Comparison of ENCODE assay signal across 15 cellular contexts in the genomic region with DNA sequence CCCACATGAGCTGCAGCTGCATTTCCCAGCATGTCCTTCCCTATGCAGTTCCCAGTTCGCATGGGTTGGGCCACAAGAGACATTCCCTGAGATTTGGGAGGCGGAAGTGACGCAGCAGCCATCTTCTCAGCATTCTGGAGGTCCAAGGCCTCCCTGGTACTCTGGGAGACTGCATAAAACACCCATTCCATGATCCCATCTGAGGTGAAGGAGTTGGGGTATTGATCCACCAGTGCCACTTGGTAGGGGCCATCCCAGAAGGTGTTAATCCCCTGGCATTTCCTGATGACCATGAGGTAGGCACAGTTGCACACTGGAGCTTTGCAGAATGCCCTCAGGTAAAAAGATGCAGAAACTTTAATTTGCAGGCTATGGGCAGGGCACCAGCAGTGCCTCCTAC. TPM values are rescaled to one million over a fixed set of nuclear protein-coding genes. Genes with fewer than 3 reads are reported as not detected.
DNase-seq lines count a peak whose midpoint lies in the region; ATAC-seq and TF ChIP-seq lines count a peak whose summit lies in the region.
"Had no signal": no experiment of that assay in that cellular context is flagged by ENCODE, and none has a peak within 500 bp of the region (broad histone marks: within the 10 kb centered on the region; RNA-seq: fewer than 3 reads in every experiment).

No MANE protein-coding gene starts in this region.

- H3K9me3 ChIP-seq in BLaER1 = no peaks in the 10 kb centered on the region
- peaks cover 5% of the 10 kb centered on the region for H3K9me3 ChIP-seq in lower lobe of right lung
- H3K9me3 ChIP-seq: BE2C, Caco-2 had no signal

- intact Hi-C loops in lower lobe of right lung (cut with DNase I) (no loop called here), posterior vena cava (cut with DNase I) (no loop called here)

- H3K9ac ChIP-seq in BLaER1 = no peak overlapping the region
- H3K9ac ChIP-seq: GM23248 had no signal

- no peaks in the 10 kb centered on the region for H3K36me3 ChIP-seq in BLaER1
- no peaks in the 10 kb centered on the region for H3K36me3 ChIP-seq in H7 (replicated peaks; ENCODE audit: control insufficient read depth, insufficient read depth, low read length)
- H3K36me3 ChIP-seq in lower lobe of right lung = no peaks in the 10 kb centered on the region
- H3K36me3 ChIP-seq: BE2C had no signal

- ATAC-seq in lower lobe of right lung = no peak
- ATAC-seq: HCT116, HepG2 had no signal

- H3K4me1 ChIP-seq in BLaER1 (peaks cover 61% of the 10 kb centered on the region), lower lobe of right lung (no peaks in the 10 kb centered on the region)
- H3K4me1 ChIP-seq: BE2C, Caco-2 had no signal

- H3K27me3 ChIP-seq in BLaER1 = no peaks in the 10 kb centered on the region
- no peaks in the 10 kb centered on the region for H3K27me3 ChIP-seq in H7 (ENCODE audit: control insufficient read depth, insufficient read depth, low read length)
- H3K27me3 ChIP-seq in lower lobe of right lung (ENCODE audit: low read depth) = no peaks in the 10 kb centered on the region
- H3K27me3 ChIP-seq: BE2C had no signal

- no peak for TF ChIP-seq CTCF in lower lobe of right lung (IDR thresholded peaks at IDR 0.05)

- H4K20me1 ChIP-seq in BLaER1 = no peaks in the 10 kb centered on the region

- no peak overlapping the region for H3K27ac ChIP-seq in BLaER1
- H3K27ac ChIP-seq in lower lobe of right lung = no peak overlapping the region
- H3K27ac ChIP-seq: C4-2B, GM23248 had no signal

- peak overlapping the region; percentile 75; the same call in 1 of the 2 replicates for H3K4me2 ChIP-seq in BLaER1

- peak; percentile 8 for DNase-seq in H7
- peak; percentile 10 for DNase-seq in lower lobe of right lung
- DNase-seq in posterior vena cava (ENCODE audit: low spot score) = peak; percentile 19
- no peak for DNase-seq in amygdala (lab: John Stamatoyannopoulos, UW)
- DNase-seq in effector CD4-positive, alpha-beta T cell = no peak
- no peak for DNase-seq in NCI-H69 (lab: John Stamatoyannopoulos, UW)
- no peak for DNase-seq in KG1 (lab: John Stamatoyannopoulos, UW)
- DNase-seq: ACHN, BE2C, Caco-2 had no signal

- H3K4me3 ChIP-seq in BLaER1 (no peak overlapping the region), H7 (ENCODE audit: insufficient read depth, low read depth, low read length) (no peak overlapping the region), lower lobe of right lung (no peak overlapping the region)
- H3K4me3 ChIP-seq: GM23248 had no signal

RNA-seq across cellular contexts. Expression of gene POP4, which starts 25.4 kb away (rescaled TPM):
- total RNA-seq in H7 (2014; rRNA removed; shearing (Covaris generic)) = 63.5 and 69.1 TPM in 2 replicates
- total RNA-seq in lower lobe of right lung = 44.4 TPM
- total RNA-seq in posterior vena cava = 10 to 100 TPM; 41.4 to 49.1 TPM

RNA-seq across cellular contexts. Expression of gene PLEKHF1, which starts 33.8 kb away (rescaled TPM):
- 12.9 and 19.4 TPM in 2 replicates for total RNA-seq in H7 (2014; rRNA removed; shearing (Covaris generic))
- total RNA-seq in lower lobe of right lung (15.5 TPM), posterior vena cava (10 to 100 TPM; 20.7 to 21.0 TPM)

Comparison
In these comparisons a context has a peak if more than half of its experiments do, and no peak if none do; other contexts are left out.
1. DNase-seq: peak in H7 (single experiment), lower lobe of right lung (single experiment) and posterior vena cava (single experiment); none in amygdala (0 of 56), effector CD4-positive, alpha-beta T cell (single experiment), NCI-H69 (single experiment) and KG1 (single experiment).